ENCODE assay signal across 8 cellular contexts in the genomic region with DNA sequence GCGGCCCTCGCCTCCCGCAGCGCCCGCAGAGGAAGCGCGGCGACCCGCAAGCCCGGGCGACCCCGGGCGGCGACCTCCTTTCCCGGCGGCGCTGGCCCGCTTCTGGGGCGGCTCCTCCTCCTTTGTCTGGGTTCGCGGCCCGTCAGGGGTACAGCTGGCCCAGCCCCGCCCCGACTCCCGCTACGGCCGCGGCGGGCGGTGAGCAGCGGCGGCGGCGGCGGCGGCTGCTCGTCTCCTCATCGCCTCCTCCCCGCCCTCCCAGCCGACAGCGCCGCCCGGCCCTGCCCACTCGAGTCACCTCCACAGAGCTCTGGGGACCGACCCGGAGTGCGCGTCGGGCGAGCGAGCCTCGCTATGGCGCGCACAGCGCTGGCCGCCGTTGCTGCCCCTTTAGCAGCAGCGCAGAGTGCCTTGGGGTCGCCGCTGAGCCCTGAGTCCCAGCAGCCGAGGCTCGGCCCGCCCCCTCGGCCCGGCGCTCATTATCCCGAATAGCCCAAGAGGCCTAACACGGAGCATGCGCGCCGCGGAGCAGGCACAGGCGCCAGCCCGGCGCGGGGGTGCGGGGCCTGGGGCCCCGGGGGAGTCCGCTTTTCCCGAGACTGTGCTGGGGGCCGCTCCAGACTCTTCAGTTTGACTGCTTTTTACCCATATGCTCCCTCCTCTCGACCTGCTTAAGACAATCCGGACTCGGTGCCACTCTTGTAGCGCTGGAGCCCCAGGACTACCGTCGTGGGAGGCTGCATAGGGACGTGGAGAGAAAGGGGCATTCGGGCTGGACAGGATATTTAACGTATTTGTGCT. TPM values are rescaled to one million over a fixed set of nuclear protein-coding genes. Genes with fewer than 3 reads are reported as not detected.
A peak's percentile ranks its signal among the peaks of the same experiment; 100 is the strongest.
DNase-seq lines count a peak whose midpoint lies in the region; ATAC-seq, FAIRE-seq and TF ChIP-seq lines count a peak whose summit lies in the region.

Gene SOS2, minus strand, starts transcription at position 104 of the 801 bp plus-strand sequence. CDS start 295 bp downstream, outside the sequence.

- TF ChIP-seq POLR2A in GM12892 (IDR thresholded peaks at IDR 0.05; ENCODE audit: low read depth, low read length) = peak; percentile 70; the same call in 1 of the 2 replicates
- TF ChIP-seq POLR2A in adrenal gland (IDR thresholded peaks at IDR 0.05) = peak; percentile 76 to 96
- peak; percentile 74 for TF ChIP-seq POLR2A in prostate gland (IDR thresholded peaks at IDR 0.05)

- H3K36me3 ChIP-seq in adrenal gland (replicated peaks in 1 of 2) (no peaks in the 10 kb centered on the region), heart right ventricle (no peaks in the 10 kb centered on the region), prostate gland (no peaks in the 10 kb centered on the region)

- H3K4me3 ChIP-seq in adrenal gland (peak within 1 kb of the TSS; percentile 33 to 97 (median 67)), heart right ventricle (peak within 1 kb of the TSS; percentile 66 to 89 (median 83)), prostate gland (peak within 1 kb of the TSS; percentile 75 to 77)

- peak; percentile 88 for FAIRE-seq in GM12892 (lab: Jason Lieb, UNC)

- H3K27me3 ChIP-seq in adrenal gland (no peaks in the 10 kb centered on the region), heart right ventricle (no peaks in the 10 kb centered on the region), prostate gland (replicated peaks; ENCODE audit: insufficient read depth) (no peaks in the 10 kb centered on the region)

- H3K9me3 ChIP-seq in adrenal gland (replicated peaks in 1 of 3) (no peaks in the 10 kb centered on the region), heart right ventricle (no peaks in the 10 kb centered on the region), prostate gland (no peaks in the 10 kb centered on the region)

- H3K27ac ChIP-seq in adrenal gland = peak within 1 kb of the TSS; percentile 89 to 100 (median 92)
- peak within 1 kb of the TSS; percentile 93 to 99 (median 97) for H3K27ac ChIP-seq in heart right ventricle
- H3K27ac ChIP-seq in prostate gland = peak within 1 kb of the TSS; percentile 90 to 97

- TF ChIP-seq CTCF in adrenal gland (IDR thresholded peaks at IDR 0.05) (no peak), heart right ventricle (IDR thresholded peaks at IDR 0.05) (peak in 4 of 9 donors; percentile 5 to 33 (median 28)), prostate gland (IDR thresholded peaks at IDR 0.05) (peak in 1 of 4 experiments; percentile 22)

- peaks cover 26 to 28% of the 10 kb centered on the region in 2 donors for H3K4me1 ChIP-seq in adrenal gland (replicated peaks in 1 of 2)
- peaks cover 5 to 53% (median 40%) of the 10 kb centered on the region in 9 donors for H3K4me1 ChIP-seq in heart right ventricle
- no peaks in the 10 kb centered on the region for H3K4me1 ChIP-seq in prostate gland (replicated peaks)

- 0 to 1% (median 1%) methylated on average over 16 to 90 of the region's 90 CpGs for WGBS in adrenal gland, 4 donors
- WGBS in heart right ventricle, 2 donors = 0% methylated on average over 67 to 90 of the region's 90 CpGs
- WGBS in prostate gland = under 1% methylated on average over 64 of the region's 90 CpGs

- intact Hi-C loops in adrenal gland (cut with DNase I) = no loop called here
- intact Hi-C loops in heart right ventricle (cut with DNase I) = loop anchor here in 2 of 10 donors (5.0 kb wide), 2 partner anchors 81 to 301 kb away; partner anchors contain the start of genes DMAC2L (in 1 of the 2), L2HGDH (in 1 of the 2) and MAP4K5 (in 1 of the 2)
- intact Hi-C loops in prostate gland (cut with DNase I) = loop anchor here (10.0 kb wide), 1 partner anchor 367 kb away; no protein-coding TSS in a partner anchor

- ATAC-seq in HG02759 (IDR thresholded peaks at IDR 0.05; ENCODE audit: unreplicated experiment) (peak; percentile 89), heart right ventricle (peak; percentile 94 to 97 (median 95))

- DNase-seq in GM12892 (ENCODE audit: insufficient read length) = peak; percentile 66
- DNase-seq in NCI-H128 (lab: John Stamatoyannopoulos, UW; ENCODE audit: unreplicated experiment) = peak; percentile 69
- DNase-seq in T-helper 1 cell = peak; percentile 70 to 84 (median 78)
- DNase-seq in adrenal gland = peak; percentile 85 to 90 (median 88)
- peak; percentile 86 to 88 for DNase-seq in heart right ventricle
- DNase-seq in prostate gland (ENCODE audit: low spot score) = peak; percentile 83
- DNase-seq in ureter (ENCODE audit: low spot score) = peak; percentile 87

RNA-seq across cellular contexts. Expression of gene SOS2, which starts in this region (rescaled TPM):
- 11.7 TPM for polyA plus RNA-seq in GM12892 (2012; ENCODE audit: missing spikeins)
- 10 to 100 TPM; 17.9 to 36.6 (median 27.8) TPM for total RNA-seq in adrenal gland
- 10 to 100 TPM in 1 of 3 donors, 1 to 10 TPM in 2; 6.1 to 39.1 (median 9.6) TPM for polyA plus RNA-seq in adrenal gland
- 10 to 100 TPM; 27.4 to 40.0 (median 34.4) TPM for total RNA-seq in heart right ventricle
- polyA plus RNA-seq in heart right ventricle = 10 to 100 TPM; 10.1 to 12.8 TPM
- total RNA-seq in prostate gland = 10 to 100 TPM; 22.6 to 41.4 TPM
- 38.0 TPM for total RNA-seq in ureter

Comparison
In these comparisons a context has a peak if more than half of its experiments do, and no peak if none do; other contexts are left out.
1. Peak in every context shown above with its lines: DNase-seq, ATAC-seq, H3K4me3 ChIP-seq and H3K27ac ChIP-seq.